ENCODE assay signal across 8 cellular contexts in genomic region chr11:40328890-40329617, GRCh38.
A peak's percentile ranks its signal among the peaks of the same experiment; 100 is the strongest.
DNase-seq lines count a peak whose midpoint lies in the region; ATAC-seq, FAIRE-seq and TF ChIP-seq lines count a peak whose summit lies in the region.

No MANE protein-coding gene starts in this region.

- no peaks in the 10 kb centered on the region for H4K20me1 ChIP-seq in endothelial cell of umbilical vein (replicated peaks; ENCODE audit: control insufficient read depth, extremely low read depth, insufficient read depth, low read length)

- H3K9ac ChIP-seq in endothelial cell of umbilical vein (replicated peaks; ENCODE audit: extremely low read depth, insufficient read depth, low read length): peak overlapping the region; percentile 52

- TF ChIP-seq CTCF in endothelial cell of umbilical vein (IDR thresholded peaks at IDR 0.05; ENCODE audit: extremely low read depth in 1 of 2, insufficient read depth in 1 of 2, low read depth in 1 of 2, low read length in 2 of 2) (no peak), nephron (IDR thresholded peaks at IDR 0.05; ENCODE audit: unreplicated experiment in 3 of 3) (no peak)

- H3K4me1 ChIP-seq in endothelial cell of umbilical vein (ENCODE audit: control insufficient read depth, extremely low read depth, insufficient read depth, low read length): peaks cover 21% of the 10 kb centered on the region
- no peaks in the 10 kb centered on the region for H3K4me1 ChIP-seq in effector memory CD4-positive, alpha-beta T cell (ENCODE audit: control insufficient read depth, insufficient read depth, low read length, poor library complexity, severe bottlenecking)

- H3K27me3 ChIP-seq in endothelial cell of umbilical vein (ENCODE audit: control insufficient read depth in 2 of 2, insufficient read depth in 2 of 2, low read length in 2 of 2): no peaks in the 10 kb centered on the region
- no peaks in the 10 kb centered on the region for H3K27me3 ChIP-seq in effector memory CD4-positive, alpha-beta T cell (replicated peaks; ENCODE audit: control insufficient read depth, insufficient read depth, low read length, poor library complexity, severe bottlenecking)

- in situ Hi-C loops in Caki2 (cut with HindIII; ENCODE audit: low pct_unique_long_range_greater_than_20kb, low sequenced_read_pairs): no loop called here

- no peaks in the 10 kb centered on the region for H3K36me3 Mint-ChIP-seq in nephron (ENCODE audit: low read depth)

- no peak overlapping the region for H3K4me3 Mint-ChIP-seq in nephron

- DNase-seq in Caki2 (ENCODE audit: low read depth) (peak; percentile 94), NCI-H774 (lab: John Stamatoyannopoulos, UW) (peak; percentile 53), endothelial cell of umbilical vein (ENCODE audit: low read depth, low spot score) (peak; percentile 100), OCI-M1 (lab: John Stamatoyannopoulos, UW) (no peak), NCI-H82 treated with DMSO at 0.1 percent for 48 hours (lab: John Stamatoyannopoulos, UW; ENCODE audit: unreplicated experiment) (no peak)
- no peak for DNase-seq in effector memory CD4-positive, alpha-beta T cell

- H3K4me3 ChIP-seq in endothelial cell of umbilical vein (replicated peaks in 1 of 3; ENCODE audit: insufficient read depth in 1 of 3, low read depth in 1 of 3, low read length in 3 of 3): no peak overlapping the region
- H3K4me3 ChIP-seq in effector memory CD4-positive, alpha-beta T cell (ENCODE audit: insufficient read depth, low read depth, low read length, poor library complexity, severe bottlenecking): no peak overlapping the region

- CTCF ChIA-PET in endothelial cell of umbilical vein (lab: Charles Lee): interaction anchor here (0.5 to 1.3 kb wide), 5 partner anchors 8 to 35 kb away, joined by 3 to 8 read pairs (median 5); no protein-coding TSS in a partner anchor

- no peaks in the 10 kb centered on the region for H3K9me3 ChIP-seq in endothelial cell of umbilical vein (replicated peaks; ENCODE audit: control insufficient read depth, insufficient read depth, low read length)
- no peaks in the 10 kb centered on the region for H3K9me3 ChIP-seq in effector memory CD4-positive, alpha-beta T cell (ENCODE audit: control insufficient read depth, low read length)

- intact Hi-C loops in endothelial cell of umbilical vein (cut with micrococcal nuclease): loop anchor here (1.0 kb wide), 1 partner anchor 9 kb away; no protein-coding TSS in a partner anchor

- no peak overlapping the region for H2AFZ ChIP-seq in endothelial cell of umbilical vein (ENCODE audit: low read depth, low read length)

- peaks cover 6% of the 10 kb centered on the region for H3K27me3 Mint-ChIP-seq in nephron (ENCODE audit: low read depth)

- peaks cover 5% of the 10 kb centered on the region for H3K4me1 Mint-ChIP-seq in nephron

- H3K4me2 ChIP-seq in endothelial cell of umbilical vein (ENCODE audit: insufficient read depth, low read length): peak overlapping the region; percentile 59

- POLR2A ChIA-PET in endothelial cell of umbilical vein (lab: Charles Lee): no interaction called here

- peak; percentile 60 for TF ChIP-seq POLR2A in endothelial cell of umbilical vein (IDR thresholded peaks at IDR 0.05; ENCODE audit: low read depth, low read length)

- FAIRE-seq in endothelial cell of umbilical vein (lab: Jason Lieb, UNC): peak; percentile 94

- peak overlapping the region in 2 of 3 experiments; percentile 48 to 73 for H3K27ac Mint-ChIP-seq in nephron

- H3K79me2 ChIP-seq in endothelial cell of umbilical vein (ENCODE audit: control insufficient read depth, insufficient read depth, low read length): no peaks in the 10 kb centered on the region

- no peaks in the 10 kb centered on the region for H3K36me3 ChIP-seq in endothelial cell of umbilical vein (ENCODE audit: control insufficient read depth in 2 of 2, extremely low read depth in 1 of 2, insufficient read depth in 2 of 2, low read length in 2 of 2)
- no peaks in the 10 kb centered on the region for H3K36me3 ChIP-seq in effector memory CD4-positive, alpha-beta T cell (ENCODE audit: control insufficient read depth, insufficient read depth, low read length)

- H3K9me3 Mint-ChIP-seq in nephron: no peaks in the 10 kb centered on the region

- ATAC-seq in HG03097 (IDR thresholded peaks at IDR 0.05; ENCODE audit: low FRiP score, unreplicated experiment): no peak

- H3K9me1 ChIP-seq in endothelial cell of umbilical vein (replicated peaks; ENCODE audit: control insufficient read depth, extremely low read depth, insufficient read depth, low read length): no peaks in the 10 kb centered on the region

- H3K27ac ChIP-seq in endothelial cell of umbilical vein (ENCODE audit: insufficient read depth, low read depth, low read length): peak overlapping the region; percentile 77
- no peak overlapping the region for H3K27ac ChIP-seq in effector memory CD4-positive, alpha-beta T cell (ENCODE audit: insufficient read depth, low read length, poor library complexity, severe bottlenecking)

- BruUV-seq in endothelial cell of umbilical vein (replicated peaks; lab: Mats Ljungman, UMichigan): TSS peak; percentile 97

- dilution Hi-C loops in endothelial cell of umbilical vein (cut with MboI; ENCODE audit: extremely low pct_ligation_motif_present, low sequenced_read_pairs): no loop called here

TF ChIP-seq in endothelial cell of umbilical vein, 7 proteins besides CTCF, POLR2A, EP300 and RAD21:
- TF ChIP-seq JUN (IDR thresholded peaks at IDR 0.05; ENCODE audit: borderline replicate concordance, insufficient read depth, insufficient read length, low read depth) (peak; percentile 100), EZH2 (IDR thresholded peaks at IDR 0.05; ENCODE audit: borderline replicate concordance, low read depth, low read length, severe bottlenecking) (no peak), MAX (IDR thresholded peaks at IDR 0.05; ENCODE audit: insufficient read depth, insufficient read length) (peak; percentile 69), FOS (IDR thresholded peaks at IDR 0.05; ENCODE audit: borderline replicate concordance, insufficient read depth, low read length) (peak; percentile 99), MYC (IDR thresholded peaks at IDR 0.05; ENCODE audit: low read depth, low read length) (peak; percentile 31), POLR2AphosphoS5 (IDR thresholded peaks at IDR 0.05; ENCODE audit: insufficient read depth, low read depth, low read length) (peak; percentile 98), GATA2 (IDR thresholded peaks at IDR 0.05; ENCODE audit: insufficient read depth, insufficient read length, low read depth, low read length) (peak; percentile 69)

Comparison
In these comparisons a context has a peak if more than half of its experiments do, and no peak if none do; other contexts are left out.
1. DNase-seq: peak in Caki2 (single experiment), NCI-H774 (single experiment) and endothelial cell of umbilical vein (single experiment); none in OCI-M1 (single experiment), NCI-H82 treated with DMSO at 0.1 percent for 48 hours (single experiment) and effector memory CD4-positive, alpha-beta T cell (0 of 3).